17 cellular contexts compared by ENCODE assay signal in genomic region chr15:29887719-29888118, GRCh38.
A peak's percentile ranks its signal among the peaks of the same experiment; 100 is the strongest.
DNase-seq lines count a peak whose midpoint lies in the region; TF ChIP-seq lines count a peak whose summit lies in the region.
"Had no signal": no experiment of that assay in that cellular context is flagged by ENCODE, and none has a peak within 500 bp of the region (broad histone marks: within the 10 kb centered on the region; RNA-seq: fewer than 3 reads in every experiment).

No MANE protein-coding gene starts in this region.

- no peak overlapping the region for H3K4me3 ChIP-seq in LNCaP clone FGC (ENCODE audit: low read depth, low read length)
- H3K4me3 ChIP-seq in H7 (ENCODE audit: insufficient read depth, low read depth, low read length), result no peak overlapping the region

- no peak for TF ChIP-seq CTCF in C4-2B (conservative IDR thresholded peaks at IDR 0.05)
- no peak for TF ChIP-seq CTCF in LNCaP clone FGC (IDR thresholded peaks at IDR 0.05; ENCODE audit: control insufficient read depth, extremely low read depth, insufficient read depth)

- DNase-seq in LNCaP clone FGC (ENCODE audit: low read depth) (peak; percentile 90), dedifferentiated amniotic fluid mesenchymal stem cell (ENCODE audit: extremely low spot score) (peak; percentile 78), iris pigment epithelial cell (ENCODE audit: low read depth) (peak; percentile 83), NCI-H82 (lab: John Stamatoyannopoulos, UW) (no peak), GM03348 (ENCODE audit: low spot score) (no peak), H7 (no peak)
- no peak for DNase-seq in central memory CD4-positive, alpha-beta T cell
- DNase-seq: AML-193; COR-L47; HFFc6; Karpas-422; NCI-H187; NCI-H345; NCI-H526; NK-92 treated with Interleukin-12 subunit alpha and Interleukin-12 subunit beta, amount 100 ng/mL, for 24 hours; SHP77 had no signal

- H3K36me3 ChIP-seq in H7 (replicated peaks; ENCODE audit: control insufficient read depth, insufficient read depth, low read length), result no peaks in the 10 kb centered on the region

- H3K27me3 ChIP-seq in H7 (ENCODE audit: control insufficient read depth, insufficient read depth, low read length), result no peaks in the 10 kb centered on the region

- peak overlapping the region; percentile 39; the same call in 1 of the 2 replicates for H3K27ac ChIP-seq in C4-2B

Comparison
In these comparisons a context has a peak if more than half of its experiments do, and no peak if none do; other contexts are left out.
1. DNase-seq: peak in LNCaP clone FGC (single experiment), dedifferentiated amniotic fluid mesenchymal stem cell (single experiment) and iris pigment epithelial cell (single experiment); none in central memory CD4-positive, alpha-beta T cell (single experiment), NCI-H82 (single experiment), GM03348 (single experiment) and H7 (single experiment).